ENCODE assay signal across 16 cellular contexts in the genomic region with DNA sequence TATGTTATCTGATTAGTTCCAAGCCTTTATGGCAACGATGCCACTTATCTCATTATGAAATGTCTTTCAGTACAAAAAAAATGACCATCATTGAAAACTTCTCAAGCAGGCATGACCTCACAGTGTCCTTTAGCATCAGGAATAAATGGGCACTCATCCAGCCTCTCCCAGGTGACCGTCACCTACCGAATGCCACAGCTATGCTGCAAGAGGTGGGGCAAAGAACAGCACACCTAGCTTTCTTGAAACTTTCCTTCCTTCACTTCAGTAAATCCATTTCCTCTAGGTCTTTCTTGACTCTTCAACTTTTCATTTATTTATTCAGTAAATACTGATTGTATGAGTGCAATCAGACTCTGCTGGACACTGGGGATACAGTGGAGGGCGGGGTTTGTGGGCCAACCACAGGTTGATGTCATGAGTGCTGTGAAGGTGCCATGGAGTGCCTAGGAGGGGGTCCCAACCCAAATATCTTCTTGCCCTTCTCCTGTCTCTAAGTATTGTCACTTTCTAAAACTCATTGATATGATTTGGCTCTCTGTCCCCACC.
"Had no signal": no experiment of that assay in that cellular context is flagged by ENCODE, and none has a peak within 500 bp of the region (broad histone marks: within the 10 kb centered on the region; RNA-seq: fewer than 3 reads in every experiment).

No MANE protein-coding gene starts in this region.

- ATAC-seq: activated T-cell treated with anti-CD3 and anti-CD28 coated beads, Interleukin-2, amount 50 U/mL, for 72 hours; stimulated activated naive CD8-positive, alpha-beta T cell treated with anti-CD3 and anti-CD28 coated beads, Interleukin-15, Interleukin-2, amounts not matched to agents 100 U/mL and 50 U/mL, for 24 hours had no signal

- DNase-seq: activated CD4-positive, alpha-beta T cell treated with anti-CD3 and anti-CD28 coated beads for 1 hour; activated CD4-positive, alpha-beta T cell treated with anti-CD3 and anti-CD28 coated beads, Interleukin-2, amount 50 U/mL, for 4 hours; activated effector memory CD4-positive, alpha-beta T cell treated with anti-CD3 and anti-CD28 coated beads, Interleukin-2, amount 50 U/mL, for 16 hours; activated naive CD4-positive, alpha-beta T cell treated with anti-CD3 and anti-CD28 coated beads, Interleukin-2, amount 50 U/mL, for 16 hours; activated T-cell treated with anti-CD3 and anti-CD28 coated beads, Interleukin-2, amount 50 U/mL, for 72 hours; adrenal gland; cerebellar nuclear complex; cortex of kidney; effector CD8-positive, alpha-beta T cell; immature natural killer cell; kidney glomerular epithelial cell; stimulated activated naive CD8-positive, alpha-beta T cell treated with anti-CD3 and anti-CD28 coated beads, Interleukin-15, Interleukin-2, amounts not matched to agents 100 U/mL and 50 U/mL, for 24 hours; transverse colon; WERI-Rb-1 had no signal

- H3K9me3 Mint-ChIP-seq: immature natural killer cell had no signal

- H3K27ac Mint-ChIP-seq: activated T-cell treated with anti-CD3 and anti-CD28 coated beads, Interleukin-2, amount 50 U/mL, for 72 hours; immature natural killer cell; mesothelial cell of epicardium; progenitor cell of endocrine pancreas had no signal

- H3K36me3 Mint-ChIP-seq: immature natural killer cell, mesothelial cell of epicardium had no signal

- H3K4me3 Mint-ChIP-seq: activated T-cell treated with anti-CD3 and anti-CD28 coated beads, Interleukin-2, amount 50 U/mL, for 72 hours; immature natural killer cell; mesothelial cell of epicardium had no signal
